ENCODE assay signal across 9 cellular contexts in the genomic region with DNA sequence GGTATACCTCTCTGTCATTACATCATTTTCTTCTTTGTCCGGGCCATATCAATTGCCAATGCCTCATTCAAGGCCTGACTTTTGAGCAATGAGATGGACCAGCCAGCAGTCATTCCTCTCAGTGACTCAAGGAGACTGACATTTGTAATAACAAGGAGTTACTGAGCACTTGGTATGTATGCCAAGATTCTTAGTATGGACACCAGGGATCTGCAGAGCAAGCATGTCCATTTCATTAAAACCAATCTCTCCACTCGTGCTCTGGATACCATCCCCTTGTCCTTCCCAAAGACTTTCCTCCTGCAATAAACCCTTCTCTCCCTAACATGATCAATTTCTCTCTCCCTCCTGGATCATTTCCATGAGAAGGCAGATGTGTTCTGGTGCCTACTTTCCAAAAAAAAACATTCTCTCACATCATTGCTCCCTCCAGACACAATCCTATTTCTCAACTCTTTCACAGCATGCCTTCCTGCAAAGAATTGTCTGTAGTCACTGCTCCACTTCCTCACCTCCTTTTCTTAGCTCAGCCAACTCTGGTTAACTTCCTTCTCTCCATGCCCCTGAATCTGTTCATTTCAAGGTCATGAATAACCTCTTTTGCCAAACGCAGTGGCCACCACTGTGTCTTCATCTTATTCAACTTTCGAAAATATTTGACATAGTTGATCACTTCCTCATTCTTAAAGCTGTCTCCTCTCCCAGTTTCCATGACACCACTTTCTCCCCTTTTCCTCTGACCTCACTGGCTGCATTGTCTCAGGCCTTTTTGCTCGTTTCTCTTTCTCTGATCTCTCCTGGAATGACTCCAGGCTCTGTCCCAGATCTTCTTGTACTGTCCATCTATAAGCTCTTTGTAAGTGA.
DNase-seq lines count a peak whose midpoint lies in the region; ATAC-seq and TF ChIP-seq lines count a peak whose summit lies in the region.
"Had no signal": no experiment of that assay in that cellular context is flagged by ENCODE, and none has a peak within 500 bp of the region (broad histone marks: within the 10 kb centered on the region; RNA-seq: fewer than 3 reads in every experiment).

No MANE protein-coding gene starts in this region.

- H3K27ac ChIP-seq in suprapubic skin: peak overlapping the region; percentile 69

- intact Hi-C loops in left ventricle myocardium superior (cut with micrococcal nuclease): no loop called here

- peak; percentile 11 for DNase-seq in ACHN
- DNase-seq in SIG-M5 (lab: John Stamatoyannopoulos, UW): peak; percentile 94
- DNase-seq in left ventricle myocardium superior: no peak
- no peak for DNase-seq in suprapubic skin (ENCODE audit: low spot score in 2 of 2)
- no peak for DNase-seq in NCI-H1436 (lab: John Stamatoyannopoulos, UW)
- no peak for DNase-seq in cortex of kidney (lab: John Stamatoyannopoulos, UW)
- no peak for DNase-seq in GM19240 (ENCODE audit: insufficient read length, low spot score)
- DNase-seq: activated B cell treated with CpG ODN at 0.5 μM for 24 hours had no signal

- H3K9me3 ChIP-seq in suprapubic skin: no peaks in the 10 kb centered on the region

- TF ChIP-seq EP300 in suprapubic skin (IDR thresholded peaks at IDR 0.05): no peak

- H3K4me3 ChIP-seq in suprapubic skin: no peak overlapping the region

- H3K36me3 ChIP-seq in suprapubic skin: no peaks in the 10 kb centered on the region

- WGBS in suprapubic skin: 53% methylated on average over 5 of the region's 5 CpGs

- TF ChIP-seq CTCF in suprapubic skin (IDR thresholded peaks at IDR 0.05): no peak

- TF ChIP-seq POLR2A in suprapubic skin (IDR thresholded peaks at IDR 0.05): no peak

- H3K27me3 ChIP-seq in suprapubic skin: no peaks in the 10 kb centered on the region

- ATAC-seq in GM21786 (IDR thresholded peaks at IDR 0.05; ENCODE audit: unreplicated experiment): peak; percentile 80
- peak; percentile 53 for ATAC-seq in left ventricle myocardium superior

- in situ Hi-C loops in ACHN (cut with HindIII; ENCODE audit: low pct_ligation_motif_present, low pct_unique_long_range_greater_than_20kb, low sequenced_read_pairs): no loop called here

- peaks cover 27% of the 10 kb centered on the region for H3K4me1 ChIP-seq in suprapubic skin

Comparison
In these comparisons a context has a peak if more than half of its experiments do, and no peak if none do; other contexts are left out.
1. DNase-seq: peak in ACHN (single experiment) and SIG-M5 (single experiment); none in left ventricle myocardium superior (single experiment), suprapubic skin (0 of 2), NCI-H1436 (single experiment), cortex of kidney (single experiment) and GM19240 (single experiment).